Comparison of ENCODE assay signal across 1 cellular context in the genomic region with DNA sequence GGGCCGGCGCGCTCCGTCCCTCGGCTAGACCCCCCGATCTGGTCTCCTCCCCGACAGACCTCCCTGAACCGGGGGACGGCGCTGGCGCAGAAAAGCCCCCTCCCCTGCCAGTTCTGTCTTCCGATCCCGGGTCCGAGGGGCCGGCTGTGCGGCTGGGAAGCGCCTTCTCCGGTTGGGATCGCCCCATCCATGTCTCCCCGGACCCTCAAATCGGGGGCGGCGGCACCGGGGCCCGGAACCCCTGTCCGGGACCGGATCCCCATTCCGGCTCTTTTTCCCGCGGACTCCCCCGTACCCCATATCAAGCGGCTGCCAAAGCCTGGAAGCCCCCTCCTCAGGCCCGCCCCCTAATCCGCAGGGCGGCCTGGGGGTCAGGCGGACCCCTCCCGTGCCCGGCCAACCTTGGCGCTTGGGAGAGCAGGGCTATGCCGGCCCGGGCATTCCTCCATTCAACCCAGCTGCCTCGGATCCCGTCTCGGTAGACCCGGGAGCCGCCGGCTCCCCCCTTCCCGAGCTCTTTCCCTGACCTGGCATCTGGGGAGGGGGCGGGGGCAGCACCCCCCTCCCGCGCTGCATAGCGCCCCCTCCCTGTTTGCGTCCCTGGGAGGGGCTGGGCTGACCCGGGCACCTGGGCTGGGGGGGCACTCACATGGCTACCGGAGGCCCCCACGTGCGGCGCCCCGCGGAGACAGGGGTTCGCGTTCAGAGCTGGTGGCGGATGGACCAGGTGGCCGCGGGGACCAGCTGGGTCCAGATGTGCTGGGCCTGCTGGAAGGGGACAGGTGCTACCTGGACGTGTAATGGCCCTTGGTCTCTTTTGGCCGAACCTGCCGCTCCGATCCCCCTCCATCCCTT.
TF ChIP-seq lines count a peak whose summit lies in the region.

No MANE protein-coding gene starts in this region.

TF ChIP-seq in SK-N-SH treated with all-trans-retinoic acid at 6 μM for 48 hours, 23 proteins besides CTCF, POLR2A, EP300 and RAD21 (continued from another document):
- no peak for TF ChIP-seq ZNF70 (CRISPR knock-in tag; IDR thresholded peaks at IDR 0.05)
- TF ChIP-seq ESRRG (CRISPR knock-in tag; IDR thresholded peaks at IDR 0.05) = no peak
- TF ChIP-seq TSHZ2 (CRISPR knock-in tag; IDR thresholded peaks at IDR 0.05) = no peak
- no peak for TF ChIP-seq ZFP30 (CRISPR knock-in tag; IDR thresholded peaks at IDR 0.05)
- no peak for TF ChIP-seq GLIS3 (CRISPR knock-in tag; IDR thresholded peaks at IDR 0.05)
- TF ChIP-seq RARB (CRISPR knock-in tag; IDR thresholded peaks at IDR 0.05) = no peak
- TF ChIP-seq ZNF8 (CRISPR knock-in tag; IDR thresholded peaks at IDR 0.05) = no peak
- TF ChIP-seq ISL1 (CRISPR knock-in tag; IDR thresholded peaks at IDR 0.05) = no peak
- no peak for TF ChIP-seq POU6F1 (CRISPR knock-in tag; IDR thresholded peaks at IDR 0.05; ENCODE audit: borderline replicate concordance, low read depth)
- no peak for TF ChIP-seq CREB5 (CRISPR knock-in tag; IDR thresholded peaks at IDR 0.05; ENCODE audit: low read depth)
- TF ChIP-seq, protein P1, sequence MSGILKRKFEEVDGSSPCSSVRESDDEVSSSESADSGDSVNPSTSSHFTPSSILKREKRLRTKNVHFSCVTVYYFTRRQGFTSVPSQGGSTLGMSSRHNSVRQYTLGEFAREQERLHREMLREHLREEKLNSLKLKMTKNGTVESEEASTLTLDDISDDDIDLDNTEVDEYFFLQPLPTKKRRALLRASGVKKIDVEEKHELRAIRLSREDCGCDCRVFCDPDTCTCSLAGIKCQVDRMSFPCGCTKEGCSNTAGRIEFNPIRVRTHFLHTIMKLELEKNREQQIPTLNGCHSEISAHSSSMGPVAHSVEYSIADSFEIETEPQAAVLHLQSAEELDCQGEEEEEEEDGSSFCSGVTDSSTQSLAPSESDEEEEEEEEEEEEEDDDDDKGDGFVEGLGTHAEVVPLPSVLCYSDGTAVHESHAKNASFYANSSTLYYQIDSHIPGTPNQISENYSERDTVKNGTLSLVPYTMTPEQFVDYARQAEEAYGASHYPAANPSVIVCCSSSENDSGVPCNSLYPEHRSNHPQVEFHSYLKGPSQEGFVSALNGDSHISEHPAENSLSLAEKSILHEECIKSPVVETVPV (CRISPR knock-in tag; IDR thresholded peaks at IDR 0.05) = no peak
